Comparison of ENCODE assay signal across 14 cellular contexts in the genomic region with DNA sequence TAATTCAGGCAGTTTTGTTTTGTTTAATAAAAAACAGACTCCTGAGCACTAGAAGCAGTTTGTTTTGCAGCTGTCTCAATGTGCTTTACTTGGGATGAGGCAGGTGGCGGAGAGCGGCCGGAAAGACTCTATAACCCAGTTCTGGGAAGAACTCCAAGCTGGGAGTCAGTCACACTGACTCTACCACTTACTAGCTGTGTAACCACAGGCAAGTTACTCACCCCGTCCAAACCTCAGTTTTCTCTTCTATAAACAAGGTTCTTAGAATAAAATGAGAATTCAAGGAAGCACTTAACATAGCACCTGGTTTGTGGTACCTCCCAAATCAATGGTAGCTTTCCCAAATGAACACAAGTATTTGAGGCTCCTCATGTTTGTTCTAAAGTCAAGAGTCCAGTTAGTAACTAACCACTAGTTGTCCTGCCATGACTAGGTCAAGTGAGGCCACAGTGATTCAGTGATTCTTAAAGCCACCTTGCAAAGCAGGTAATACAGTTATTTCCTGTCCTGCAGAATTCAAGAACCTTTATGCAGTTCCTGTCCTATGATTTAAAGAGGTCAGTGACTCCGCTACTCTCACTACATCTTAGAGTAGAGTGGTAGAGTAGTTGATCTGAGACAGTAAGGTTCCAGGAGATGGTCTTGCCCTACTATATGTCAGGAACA. TPM values are rescaled to one million over a fixed set of nuclear protein-coding genes. Genes with fewer than 3 reads are reported as not detected.
DNase-seq lines count a peak whose midpoint lies in the region; ATAC-seq, FAIRE-seq and TF ChIP-seq lines count a peak whose summit lies in the region.
"Had no signal": no experiment of that assay in that cellular context is flagged by ENCODE, and none has a peak within 500 bp of the region (broad histone marks: within the 10 kb centered on the region; RNA-seq: fewer than 3 reads in every experiment).

No MANE protein-coding gene starts in this region.

- WGBS in SK-N-SH (ENCODE audit: low lambda C conversion rate), result 82% methylated on average over 5 of the region's 5 CpGs

- no peak overlapping the region for H3K9ac ChIP-seq in SK-N-SH
- H3K9ac ChIP-seq in Loucy (ENCODE audit: low read depth, low read length, poor library complexity, severe bottlenecking), result peak overlapping the region; percentile 24

- H3K27me3 ChIP-seq in SK-N-SH (ENCODE audit: insufficient read depth), result no peaks in the 10 kb centered on the region
- H3K27me3 ChIP-seq in Loucy (ENCODE audit: insufficient read depth, low read length, poor library complexity, severe bottlenecking), result no peaks in the 10 kb centered on the region
- no peaks in the 10 kb centered on the region for H3K27me3 ChIP-seq in bronchial epithelial cell (ENCODE audit: control insufficient read depth, insufficient read depth, low read length)
- H3K27me3 ChIP-seq in osteoblast (ENCODE audit: insufficient read depth, low read length), result no peaks in the 10 kb centered on the region

- H3K9me2 ChIP-seq in SK-N-SH (no peaks in the 10 kb centered on the region), Loucy (replicated peaks; ENCODE audit: low read depth, low read length) (no peaks in the 10 kb centered on the region)

- H3K36me3 ChIP-seq in SK-N-SH (replicated peaks in 1 of 2; ENCODE audit: control insufficient read depth in 1 of 2, insufficient read depth in 2 of 2, low read length in 1 of 2) (peaks cover 56 to 57% of the 10 kb centered on the region in 2 experiments), Loucy (ENCODE audit: insufficient read depth, low read length) (peaks cover 16% of the 10 kb centered on the region; the same call in 1 of the 2 replicates), bronchial epithelial cell (ENCODE audit: control insufficient read depth, insufficient read depth, low read length) (peaks cover 1% of the 10 kb centered on the region), osteoblast (ENCODE audit: insufficient read depth, low read length) (peaks cover 29% of the 10 kb centered on the region)

- no peak for TF ChIP-seq CTCF in SK-N-SH (IDR thresholded peaks at IDR 0.05)
- no peak for TF ChIP-seq CTCF in Loucy (conservative IDR thresholded peaks at IDR 0.05; ENCODE audit: low read length)
- no peak for TF ChIP-seq CTCF in bronchial epithelial cell (IDR thresholded peaks at IDR 0.05; ENCODE audit: insufficient read depth, low read length, severe bottlenecking)
- no peak for TF ChIP-seq CTCF in osteoblast (IDR thresholded peaks at IDR 0.05; ENCODE audit: extremely low read depth, low read depth, low read length)

- H3F3A ChIP-seq in SK-N-SH (replicated peaks; ENCODE audit: insufficient read depth) (peaks cover 30% of the 10 kb centered on the region), Loucy (ENCODE audit: low read depth) (no peaks in the 10 kb centered on the region)

- ATAC-seq in SK-N-SH treated with all-trans-retinoic acid at 6 μM for 48 hours (no peak), left lobe of liver (no peak)

- no peak overlapping the region for H3K4me3 ChIP-seq in SK-N-SH (ENCODE audit: low read depth in 2 of 2, low read length in 1 of 2)
- H3K4me3 ChIP-seq in Loucy (ENCODE audit: low read length, poor library complexity, severe bottlenecking), result no peak overlapping the region
- no peak overlapping the region for H3K4me3 ChIP-seq in bronchial epithelial cell (ENCODE audit: low read depth, low read length)
- H3K4me3 ChIP-seq in osteoblast (ENCODE audit: insufficient read depth, low read length), result peak overlapping the region; percentile 15

- CTCF ChIA-PET in SK-N-SH (lab: Yijun Ruan, JAX), result no interaction called here

- H3K4me2 ChIP-seq in SK-N-SH (no peak overlapping the region), Loucy (ENCODE audit: low read depth, low read length, poor library complexity, severe bottlenecking) (no peak overlapping the region), osteoblast (ENCODE audit: insufficient read depth, low read length) (peak overlapping the region; percentile 98)

- H2AFZ ChIP-seq in SK-N-SH (ENCODE audit: low read depth), result no peak overlapping the region
- H2AFZ ChIP-seq in Loucy (ENCODE audit: low read length), result no peak overlapping the region
- H2AFZ ChIP-seq in osteoblast (ENCODE audit: low read length), result no peak overlapping the region

- H3K4me1 ChIP-seq in SK-N-SH (ENCODE audit: control insufficient read depth in 1 of 2, insufficient read depth in 2 of 2, low read depth in 1 of 2, low read length in 1 of 2), result peaks cover 9 to 11% of the 10 kb centered on the region in 2 experiments; a peak in 2 of 4 replicates
- peaks cover 31% of the 10 kb centered on the region for H3K4me1 ChIP-seq in Loucy (ENCODE audit: insufficient read depth, low read length, poor library complexity, severe bottlenecking)
- peaks cover 35% of the 10 kb centered on the region for H3K4me1 ChIP-seq in osteoblast (ENCODE audit: insufficient read depth, low read length)

- DNase-seq in SK-N-SH (no peak), bronchial epithelial cell (ENCODE audit: low read depth) (peak; percentile 83), osteoblast (ENCODE audit: insufficient read length, low spot score, missing footprints) (no peak), left lobe of liver (ENCODE audit: low spot score) (no peak), putamen (ENCODE audit: low spot score) (no peak), NCI-H526 treated with DMSO at 0.1 percent for 48 hours (lab: John Stamatoyannopoulos, UW) (no peak)
- DNase-seq: activated B cell treated with CpG ODN at 0.5 μM for 24 hours; activated effector memory CD4-positive, alpha-beta T cell treated with Interleukin-2 at 50 U/mL for 16 hours; head of caudate nucleus; NCI-H510A; Right ventricle myocardium superior; stimulated activated CD4-positive, alpha-beta T cell treated with anti-CD3 and anti-CD28 coated beads, Interleukin-2, amount 100 ng/mL, for 48 hours had no signal

- peak overlapping the region in 1 of 2 experiments; percentile 27; a peak in 1 of 4 replicates for H3K27ac ChIP-seq in SK-N-SH (ENCODE audit: low read depth in 2 of 2, low read length in 1 of 2)
- peak overlapping the region; percentile 19 for H3K27ac ChIP-seq in osteoblast (ENCODE audit: low read depth, low read length)

- H3K79me2 ChIP-seq in SK-N-SH (ENCODE audit: insufficient read depth) (peaks cover 78% of the 10 kb centered on the region), Loucy (ENCODE audit: insufficient read depth, low read length) (peaks cover 54% of the 10 kb centered on the region), osteoblast (ENCODE audit: insufficient read depth, low read length) (peaks cover 54% of the 10 kb centered on the region)

- no peak for TF ChIP-seq RAD21 in SK-N-SH (IDR thresholded peaks at IDR 0.05; ENCODE audit: low read length)

- TF ChIP-seq EP300 in SK-N-SH (IDR thresholded peaks at IDR 0.05; ENCODE audit: borderline replicate concordance in 1 of 2, low read depth in 1 of 2, low read length in 1 of 2), result no peak

- POLR2A ChIA-PET in SK-N-SH (lab: Yijun Ruan, JAX), result no interaction called here

- FAIRE-seq in bronchial epithelial cell (lab: Jason Lieb, UNC), result no peak

- H3K9me3 ChIP-seq in SK-N-SH (no peaks in the 10 kb centered on the region), Loucy (ENCODE audit: insufficient read depth, low read depth, low read length) (no peaks in the 10 kb centered on the region), osteoblast (ENCODE audit: low read depth, low read length) (no peaks in the 10 kb centered on the region)

- H4K20me1 ChIP-seq in SK-N-SH (ENCODE audit: insufficient read depth) (peaks cover 6% of the 10 kb centered on the region), Loucy (ENCODE audit: insufficient read depth, low read length, poor library complexity, severe bottlenecking) (peaks cover 34% of the 10 kb centered on the region), osteoblast (ENCODE audit: insufficient read depth, low read length) (peaks cover 35% of the 10 kb centered on the region)

TF ChIP-seq in SK-N-SH, 30 proteins besides CTCF, POLR2A, EP300 and RAD21 (continues in another document):
- TF ChIP-seq TCF12 (IDR thresholded peaks at IDR 0.05) (peak; percentile 19; the same call in 1 of the 2 replicates), SIN3A (IDR thresholded peaks at IDR 0.05; ENCODE audit: borderline replicate concordance, low read depth, low read length) (no peak), TEAD4 (IDR thresholded peaks at IDR 0.05; ENCODE audit: borderline replicate concordance, insufficient read depth) (no peak), YY1 (IDR thresholded peaks at IDR 0.05; ENCODE audit: low read depth) (no peak), FOSL2 (IDR thresholded peaks at IDR 0.05; ENCODE audit: borderline replicate concordance, low read depth) (peak; percentile 13; the same call in 1 of the 2 replicates), NFIC (IDR thresholded peaks at IDR 0.05; ENCODE audit: borderline replicate concordance) (peak; percentile 6; the same call in 1 of the 2 replicates)

TF ChIP-seq in SK-N-SH treated with all-trans-retinoic acid at 6 μM for 48 hours, 23 proteins besides CTCF, POLR2A, EP300 and RAD21:
- TF ChIP-seq ZC3H10 (CRISPR knock-in tag; IDR thresholded peaks at IDR 0.05), result no peak
TF ChIP-seq in SK-N-SH treated with all-trans-retinoic acid at 6 μM for 48 hours: peak in this region for 0.

RNA-seq across cellular contexts. Expression of a gene that starts 2.7 kb away (rescaled TPM):
- 644 and 650 TPM in 2 replicates for polyA plus RNA-seq in SK-N-SH (2012; rRNA removed)
- polyA plus RNA-seq in SK-N-SH (2012; cell fraction: cytosol; rRNA removed), result 628 and 667 TPM in 2 replicates
- 179 and 256 TPM in 2 replicates for polyA plus RNA-seq in SK-N-SH (2012; cell fraction: nucleus; rRNA removed)
- 222 and 317 TPM in 2 replicates for total RNA-seq in bronchial epithelial cell
- 70.6 and 79.0 TPM in 2 replicates for total RNA-seq in osteoblast
- 59.2 TPM for total RNA-seq in left lobe of liver

RNA-seq across cellular contexts. Expression of a gene that starts 3.1 kb away (rescaled TPM):
- 7.2 and 10.3 TPM in 2 replicates for polyA plus RNA-seq in SK-N-SH (2012; rRNA removed)
- polyA plus RNA-seq in SK-N-SH (2012; cell fraction: cytosol; rRNA removed), result 7.4 and 7.5 TPM in 2 replicates
- polyA plus RNA-seq in SK-N-SH (2012; cell fraction: nucleus; rRNA removed), result 22.4 and 33.8 TPM in 2 replicates
- total RNA-seq in bronchial epithelial cell (6.6 and 9.2 TPM in 2 replicates), osteoblast (17.0 and 23.6 TPM in 2 replicates), left lobe of liver (3.1 TPM)

RNA-seq across cellular contexts. Expression of a gene that starts 7.8 kb away (rescaled TPM):
- polyA plus RNA-seq in SK-N-SH (2012; rRNA removed), result 15.1 and 22.0 TPM in 2 replicates
- polyA plus RNA-seq in SK-N-SH (2012; cell fraction: cytosol; rRNA removed), result 20.9 and 27.4 TPM in 2 replicates
- polyA plus RNA-seq in SK-N-SH (2012; cell fraction: nucleus; rRNA removed), result 10.3 and 12.4 TPM in 2 replicates
- total RNA-seq in bronchial epithelial cell, result 11.1 and 11.6 TPM in 2 replicates
- total RNA-seq in osteoblast, result 5.4 and 9.1 TPM in 2 replicates
- 6.5 TPM for total RNA-seq in left lobe of liver

RNA-seq across cellular contexts. Expression of a gene that starts 8.0 kb away (rescaled TPM):
- 2.6 and 2.7 TPM in 2 replicates for polyA plus RNA-seq in SK-N-SH (2012; rRNA removed)
- 2.8 and 2.9 TPM in 2 replicates for polyA plus RNA-seq in SK-N-SH (2012; cell fraction: cytosol; rRNA removed)
- polyA plus RNA-seq in SK-N-SH (2012; cell fraction: nucleus; rRNA removed), result 1.0 and 1.2 TPM in 2 replicates
- total RNA-seq in bronchial epithelial cell (0.13 and 0.53 TPM in 2 replicates), osteoblast (0.29 and 0.72 TPM in 2 replicates), left lobe of liver (1.9 TPM)
